8 cellular contexts compared by ENCODE assay signal in the genomic region with DNA sequence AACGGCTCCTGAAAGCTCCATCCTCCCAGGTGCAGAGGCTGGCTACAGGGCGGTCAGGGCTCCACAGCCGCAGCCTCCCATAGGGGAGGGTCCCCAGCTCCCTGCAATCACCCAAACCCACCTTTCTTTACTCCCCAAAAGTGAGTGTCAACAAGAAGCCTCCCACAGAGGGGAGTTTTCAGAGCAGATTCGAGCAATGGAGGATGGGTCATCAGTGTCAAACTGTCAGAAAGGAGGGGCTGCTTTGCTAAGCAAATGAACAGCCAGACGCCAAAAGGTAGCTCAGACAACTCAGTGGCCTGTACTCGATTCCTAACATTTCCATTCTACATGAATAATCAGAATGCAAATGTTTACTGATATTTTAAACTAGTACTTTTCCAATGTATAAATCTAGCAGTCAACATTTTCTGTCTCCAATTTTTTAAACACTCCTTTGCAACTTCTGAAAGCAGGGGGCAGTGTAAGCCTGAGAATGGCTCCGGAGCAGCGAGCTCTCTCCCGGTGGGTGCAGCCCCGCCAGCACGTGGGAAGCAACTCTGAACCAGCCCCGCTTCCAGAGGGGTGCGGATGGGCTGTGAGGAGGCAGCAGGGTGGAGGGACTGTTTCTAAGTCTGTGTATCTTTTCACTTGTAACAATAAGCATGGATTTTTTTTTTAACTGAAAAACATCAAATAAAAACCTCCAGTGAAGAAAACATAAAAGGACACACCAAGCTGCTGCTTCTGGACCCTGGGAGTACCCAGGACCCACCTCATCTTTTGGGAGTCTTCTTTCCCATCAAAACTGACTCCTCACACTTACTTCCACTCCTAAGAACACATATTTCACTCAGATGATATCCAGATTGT. TPM values are rescaled to one million over a fixed set of nuclear protein-coding genes. Genes with fewer than 3 reads are reported as not detected.
DNase-seq lines count a peak whose midpoint lies in the region; ATAC-seq and TF ChIP-seq lines count a peak whose summit lies in the region.

No MANE protein-coding gene starts in this region.

- peaks cover 1% of the 10 kb centered on the region for H3K36me3 ChIP-seq in kidney epithelial cell (ENCODE audit: control insufficient read depth, insufficient read depth, low read length)

- no peak overlapping the region for H3K27ac Mint-ChIP-seq in central memory CD8-positive, alpha-beta T cell (ENCODE audit: low read depth)
- no peak overlapping the region for H3K27ac Mint-ChIP-seq in stimulated activated memory B cell treated with anti-CD40 and anti-IgM and Interleukin-4, amounts not matched to agents 10 μg/mL and 1 μg/mL and 100 μg/mL, for 72 hours

- H3K27me3 Mint-ChIP-seq in central memory CD8-positive, alpha-beta T cell = no peaks in the 10 kb centered on the region
- no peaks in the 10 kb centered on the region for H3K27me3 Mint-ChIP-seq in stimulated activated memory B cell treated with anti-CD40 and anti-IgM and Interleukin-4, amounts not matched to agents 10 μg/mL and 1 μg/mL and 100 μg/mL, for 72 hours

- peak; percentile 52 for ATAC-seq in central memory CD8-positive, alpha-beta T cell (replicated peaks; ENCODE audit: extremely low read depth, poor library complexity, severe bottlenecking)
- ATAC-seq in HG03457 (IDR thresholded peaks at IDR 0.05; ENCODE audit: unreplicated experiment) = no peak
- ATAC-seq in stimulated activated memory B cell treated with anti-CD40 and anti-IgM and Interleukin-4, amounts not matched to agents 10 μg/mL and 1 μg/mL and 100 μg/mL, for 72 hours = no peak

- peak; percentile 51 for TF ChIP-seq CTCF in GM12865 (IDR thresholded peaks at IDR 0.05; ENCODE audit: insufficient read depth, low read depth, low read length, missing control alignments)
- TF ChIP-seq CTCF in kidney epithelial cell (IDR thresholded peaks at IDR 0.05; ENCODE audit: insufficient read depth, low read length, poor library complexity, severe bottlenecking) = peak; percentile 68

- peak; percentile 56 for DNase-seq in GM12865 (ENCODE audit: low read depth)
- DNase-seq in NCI-H128 (lab: John Stamatoyannopoulos, UW; ENCODE audit: unreplicated experiment) = peak; percentile 32
- peak; percentile 40 for DNase-seq in activated CD4-positive, CD25-positive, alpha-beta regulatory T cell treated with anti-CD3 and anti-CD28 coated beads, Interleukin-2, amount 50 U/mL, for 72 hours
- peak; percentile 42 to 45 for DNase-seq in central memory CD8-positive, alpha-beta T cell (ENCODE audit: low spot score in 2 of 2)
- DNase-seq in kidney epithelial cell (ENCODE audit: low read depth) = no peak
- peak; percentile 45 to 58 for DNase-seq in stimulated activated CD4-positive, alpha-beta T cell treated with anti-CD3 and anti-CD28 coated beads, Interleukin-4, amount 100 ng/mL, for 4 hours

- H3K4me3 Mint-ChIP-seq in central memory CD8-positive, alpha-beta T cell = no peak overlapping the region
- H3K4me3 Mint-ChIP-seq in stimulated activated memory B cell treated with anti-CD40 and anti-IgM and Interleukin-4, amounts not matched to agents 10 μg/mL and 1 μg/mL and 100 μg/mL, for 72 hours = no peak overlapping the region

- H3K36me3 Mint-ChIP-seq in central memory CD8-positive, alpha-beta T cell (ENCODE audit: insufficient read depth) = peaks cover 18% of the 10 kb centered on the region
- H3K36me3 Mint-ChIP-seq in stimulated activated memory B cell treated with anti-CD40 and anti-IgM and Interleukin-4, amounts not matched to agents 10 μg/mL and 1 μg/mL and 100 μg/mL, for 72 hours = peaks cover 31% of the 10 kb centered on the region

- no peaks in the 10 kb centered on the region for H3K27me3 ChIP-seq in kidney epithelial cell (ENCODE audit: control insufficient read depth, insufficient read depth, low read length)

- no peaks in the 10 kb centered on the region for H3K9me3 Mint-ChIP-seq in central memory CD8-positive, alpha-beta T cell
- H3K9me3 Mint-ChIP-seq in stimulated activated memory B cell treated with anti-CD40 and anti-IgM and Interleukin-4, amounts not matched to agents 10 μg/mL and 1 μg/mL and 100 μg/mL, for 72 hours = no peaks in the 10 kb centered on the region

- H3K4me3 ChIP-seq in GM12865 (ENCODE audit: low read depth, low read length) = no peak overlapping the region
- no peak overlapping the region for H3K4me3 ChIP-seq in kidney epithelial cell (ENCODE audit: low read depth, low read length)

- H3K4me1 Mint-ChIP-seq in central memory CD8-positive, alpha-beta T cell = peaks cover 21% of the 10 kb centered on the region
- peaks cover 16% of the 10 kb centered on the region for H3K4me1 Mint-ChIP-seq in stimulated activated memory B cell treated with anti-CD40 and anti-IgM and Interleukin-4, amounts not matched to agents 10 μg/mL and 1 μg/mL and 100 μg/mL, for 72 hours

RNA-seq across cellular contexts. Expression of a gene that starts 54.9 kb away (rescaled TPM):
- 5.9 and 24.9 TPM in 2 replicates for total RNA-seq in kidney epithelial cell
